ENCODE assay signal across 30 cellular contexts in the genomic region with DNA sequence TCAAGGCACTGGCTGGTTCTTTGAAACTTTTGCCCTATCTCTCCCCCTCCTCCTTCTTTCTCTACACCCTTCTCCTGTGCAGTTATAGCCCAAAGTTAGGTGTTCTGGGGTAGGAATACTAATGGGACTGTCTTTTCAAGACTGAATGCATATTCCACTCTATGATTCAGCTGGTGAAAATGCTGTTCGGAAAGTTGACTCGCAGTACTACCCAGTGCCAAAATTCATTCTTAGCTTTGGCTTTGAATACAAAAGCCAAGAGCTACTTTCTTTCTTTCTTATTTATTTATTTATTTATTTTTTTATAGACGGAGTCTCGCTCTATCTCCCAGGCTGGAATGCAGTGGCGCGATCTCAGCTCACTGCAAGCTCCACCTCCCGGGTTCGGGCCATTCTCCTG.
"Had no signal": no experiment of that assay in that cellular context is flagged by ENCODE, and none has a peak within 500 bp of the region (broad histone marks: within the 10 kb centered on the region; RNA-seq: fewer than 3 reads in every experiment).

No MANE protein-coding gene starts in this region.

- H3K36me3 Mint-ChIP-seq: naive thymus-derived CD4-positive, alpha-beta T cell; neural progenitor cell had no signal

- H3K9me3 ChIP-seq: esophagus muscularis mucosa, gastrocnemius medialis, left lung, right lobe of liver, stomach, testis, tibial nerve, upper lobe of right lung, vagina had no signal

- H3K27me3 ChIP-seq: dorsolateral prefrontal cortex, esophagus muscularis mucosa, gastrocnemius medialis, left lung, neural progenitor cell, right lobe of liver, stomach, testis, tibial nerve, upper lobe of right lung, vagina had no signal

- H3K27ac ChIP-seq: dorsolateral prefrontal cortex, esophagus muscularis mucosa, gastrocnemius medialis, left lung, neural progenitor cell, parathyroid adenoma, right lobe of liver, stomach, testis, tibial nerve, upper lobe of right lung, vagina had no signal

- H3K4me3 ChIP-seq: dorsolateral prefrontal cortex, esophagus muscularis mucosa, gastrocnemius medialis, left lung, neural progenitor cell, right lobe of liver, smooth muscle cell, stomach, testis, tibial nerve, upper lobe of right lung, vagina had no signal

- H3K4me2 ChIP-seq: neural progenitor cell, smooth muscle cell had no signal

- FAIRE-seq: colon, islet of Langerhans had no signal

- H3K36me3 ChIP-seq: esophagus muscularis mucosa, gastrocnemius medialis, left lung, neural progenitor cell, right lobe of liver, stomach, tibial nerve, upper lobe of right lung, vagina had no signal

- H2AFZ ChIP-seq: neural progenitor cell, parathyroid adenoma had no signal

- DNase-seq: dorsolateral prefrontal cortex; effector CD4-positive, alpha-beta T cell; foreskin fibroblast; gastrocnemius medialis; head of caudate nucleus; left cardiac atrium; mesenchymal stem cell; midbrain; naive thymus-derived CD4-positive, alpha-beta T cell; right lobe of liver; stimulated activated CD4-positive, alpha-beta T cell treated with anti-CD3 and anti-CD28 coated beads, Interleukin-12 subunit alpha, Interleukin-12 subunit beta, amount 100 ng/mL, for 4 hours; stimulated activated CD4-positive, alpha-beta T cell treated with anti-CD3 and anti-CD28 coated beads, Interleukin-1b, Interleukin-23, amount 100 ng/mL, for 48 hours; stimulated activated CD4-positive, alpha-beta T cell treated with anti-CD3 and anti-CD28 coated beads, Interleukin-4, amount 100 ng/mL, for 1 hour; stimulated activated CD8-positive, alpha-beta memory T cell treated with anti-CD3 and anti-CD28 coated beads, Interleukin-4, amount 100 ng/mL, for 48 hours; stimulated activated naive CD4-positive, alpha-beta T cell treated with Interleukin-2 at 50 U/mL for 16 hours; stomach; substantia nigra; testis; upper lobe of right lung had no signal

- H3K9me3 Mint-ChIP-seq: nephron, neural progenitor cell had no signal

- H3K9ac ChIP-seq: neural progenitor cell, parathyroid adenoma had no signal

- H3K4me3 Mint-ChIP-seq: naive thymus-derived CD4-positive, alpha-beta T cell; nephron; neural progenitor cell had no signal

- H3K27me3 Mint-ChIP-seq: progenitor cell of endocrine pancreas had no signal

- H3K4me1 ChIP-seq: esophagus muscularis mucosa, gastrocnemius medialis, left lung, neural progenitor cell, parathyroid adenoma, right lobe of liver, stomach, testis, tibial nerve, upper lobe of right lung, vagina had no signal

- H3K79me2 ChIP-seq: parathyroid adenoma had no signal

- H3K27ac Mint-ChIP-seq: naive thymus-derived CD4-positive, alpha-beta T cell; nephron; neural progenitor cell; progenitor cell of endocrine pancreas had no signal

- H3K4me1 Mint-ChIP-seq: nephron, neural progenitor cell had no signal

- ATAC-seq: gastrocnemius medialis; left cardiac atrium; left lung; naive thymus-derived CD4-positive, alpha-beta T cell; right lobe of liver; upper lobe of right lung had no signal
